ENCODE assay signal across 1 cellular context in genomic region chrX:131617182-131617581, GRCh38.
TF ChIP-seq lines count a peak whose summit lies in the region.

No MANE protein-coding gene starts in this region.

TF ChIP-seq in K562, 482 proteins besides CTCF, POLR2A, EP300 and RAD21 (continued from another document):
- TF ChIP-seq ZNF263 (CRISPR knock-in tag; IDR thresholded peaks at IDR 0.05; ENCODE audit: borderline replicate concordance) (no peak), CBFB (CRISPR knock-in tag; IDR thresholded peaks at IDR 0.05) (no peak), ZNF778 (CRISPR knock-in tag; IDR thresholded peaks at IDR 0.05) (no peak), PCBP1 (IDR thresholded peaks at IDR 0.05; ENCODE audit: low read depth, low read length, poor library complexity, severe bottlenecking) (no peak), ZNF717 (CRISPR knock-in tag; IDR thresholded peaks at IDR 0.05) (no peak), ZC3H8 (IDR thresholded peaks at IDR 0.05) (no peak)
